Comparison of ENCODE assay signal across 8 cellular contexts in genomic region chr6:11275598-11275997, GRCh38. TPM values are rescaled to one million over a fixed set of nuclear protein-coding genes. Genes with fewer than 3 reads are reported as not detected.
DNase-seq lines count a peak whose midpoint lies in the region; ATAC-seq and TF ChIP-seq lines count a peak whose summit lies in the region.

No MANE protein-coding gene starts in this region.

- WGBS in spleen, 5 donors = 25 to 34% (median 29%) methylated on average over 4 of the region's 4 CpGs

- H3K4me3 ChIP-seq in BLaER1 treated with 17β-estradiol and CSF1 and Interleukin-3, amounts not matched to agents 10 nM and 100 nM = no peak overlapping the region
- no peak overlapping the region for H3K4me3 ChIP-seq in spleen
- no peak overlapping the region for H3K4me3 ChIP-seq in left ventricle myocardium inferior

- peaks cover 13% of the 10 kb centered on the region for H3K36me3 Mint-ChIP-seq in activated CD4-positive, alpha-beta memory T cell treated with anti-CD3 and anti-CD28 coated beads for 36 hours
- no peaks in the 10 kb centered on the region for H3K36me3 Mint-ChIP-seq in nephron progenitor cell (ENCODE audit: low read depth)

- intact Hi-C loops in activated CD4-positive, alpha-beta memory T cell treated with anti-CD3 and anti-CD28 coated beads for 36 hours (cut with micrococcal nuclease) = loop anchor here (5.0 kb wide), 3 partner anchors 103 to 438 kb away; partner anchors contain the start of genes MAK and SMIM13
- intact Hi-C loops in spleen (cut with DNase I; ENCODE audit: low total_unique reads) = no loop called here
- intact Hi-C loops in left ventricle myocardium inferior (cut with micrococcal nuclease) = no loop called here

- H3K27ac Mint-ChIP-seq in activated CD4-positive, alpha-beta memory T cell treated with anti-CD3 and anti-CD28 coated beads for 36 hours = peak overlapping the region; percentile 72
- H3K27ac Mint-ChIP-seq in nephron progenitor cell = no peak overlapping the region

- no peak for TF ChIP-seq POLR2A in spleen (IDR thresholded peaks at IDR 0.05)

- peak overlapping the region; percentile 6 for H3K4me3 Mint-ChIP-seq in activated CD4-positive, alpha-beta memory T cell treated with anti-CD3 and anti-CD28 coated beads for 36 hours
- no peak overlapping the region for H3K4me3 Mint-ChIP-seq in nephron progenitor cell

- DNase-seq in activated CD4-positive, alpha-beta memory T cell treated with anti-CD3 and anti-CD28 coated beads for 36 hours = peak; percentile 53
- DNase-seq in spleen (no peak), NCI-H82 treated with DMSO at 0.1 percent for 48 hours (lab: John Stamatoyannopoulos, UW; ENCODE audit: unreplicated experiment) (no peak), left ventricle myocardium inferior (no peak), nephron progenitor cell (no peak)

- no peaks in the 10 kb centered on the region for H3K27me3 ChIP-seq in BLaER1 treated with 17β-estradiol and CSF1 and Interleukin-3, amounts not matched to agents 10 nM and 100 nM
- H3K27me3 ChIP-seq in spleen (replicated peaks in 1 of 7) = no peaks in the 10 kb centered on the region
- H3K27me3 ChIP-seq in left ventricle myocardium inferior (ENCODE audit: low read depth) = peaks cover 10% of the 10 kb centered on the region

- H3K9me3 ChIP-seq in BLaER1 treated with 17β-estradiol and CSF1 and Interleukin-3, amounts not matched to agents 10 nM and 100 nM (replicated peaks in 1 of 11) = no peaks in the 10 kb centered on the region
- H3K9me3 ChIP-seq in spleen = no peaks in the 10 kb centered on the region
- H3K9me3 ChIP-seq in left ventricle myocardium inferior (replicated peaks) = no peaks in the 10 kb centered on the region

- peak; percentile 67 for ATAC-seq in GM19023 (IDR thresholded peaks at IDR 0.05; ENCODE audit: unreplicated experiment)
- peak; percentile 57 for ATAC-seq in HG03095 (IDR thresholded peaks at IDR 0.05; ENCODE audit: unreplicated experiment)

- peaks cover 5 to 62% (median 11%) of the 10 kb centered on the region in 10 experiments; a peak in 17 of 20 replicates for H3K4me1 ChIP-seq in BLaER1 treated with 17β-estradiol and CSF1 and Interleukin-3, amounts not matched to agents 10 nM and 100 nM
- H3K4me1 ChIP-seq in spleen (peaks cover 4 to 72% (median 39%) of the 10 kb centered on the region in 6 donors), left ventricle myocardium inferior (peaks cover 18% of the 10 kb centered on the region)

- POLR2A ChIA-PET in activated CD4-positive, alpha-beta memory T cell treated with anti-CD3 and anti-CD28 coated beads for 36 hours (lab: Charles Lee) = interaction anchor here (0.8 to 4.9 kb wide), 7 partner anchors 18 to 91 kb away, joined by 3 to 51 read pairs (median 5); partner anchors contain the start of gene NEDD9

- peaks cover 0 to 47% (median 0%) of the 10 kb centered on the region in 11 experiments; a peak in 5 of 22 replicates for H3K36me3 ChIP-seq in BLaER1 treated with 17β-estradiol and CSF1 and Interleukin-3, amounts not matched to agents 10 nM and 100 nM
- H3K36me3 ChIP-seq in spleen (peaks cover 0 to 56% (median 0%) of the 10 kb centered on the region in 6 donors), left ventricle myocardium inferior (no peaks in the 10 kb centered on the region)

- H3K27ac ChIP-seq in BLaER1 treated with 17β-estradiol and CSF1 and Interleukin-3, amounts not matched to agents 10 nM and 100 nM = no peak overlapping the region
- peak overlapping the region in 6 of 8 donors; percentile 9 to 78 (median 57) for H3K27ac ChIP-seq in spleen
- no peak overlapping the region for H3K27ac ChIP-seq in left ventricle myocardium inferior (replicated peaks)

- TF ChIP-seq CTCF in spleen (IDR thresholded peaks at IDR 0.05 in 8 of 11, conservative IDR thresholded peaks at IDR 0.05 in 3 of 11) (no peak), left ventricle myocardium inferior (IDR thresholded peaks at IDR 0.05; ENCODE audit: borderline replicate concordance) (no peak), nephron progenitor cell (IDR thresholded peaks at IDR 0.05) (no peak)

- H3K4me2 ChIP-seq in BLaER1 treated with 17β-estradiol and CSF1 and Interleukin-3, amounts not matched to agents 10 nM and 100 nM = peak overlapping the region in 10 of 11 experiments; percentile 5 to 76 (median 34); a peak in 15 of 22 replicates

- no peak overlapping the region for H3K9ac ChIP-seq in BLaER1 treated with 17β-estradiol and CSF1 and Interleukin-3, amounts not matched to agents 10 nM and 100 nM

- H4K20me1 ChIP-seq in BLaER1 treated with 17β-estradiol and CSF1 and Interleukin-3, amounts not matched to agents 10 nM and 100 nM = peaks cover 0 to 7% (median 0%) of the 10 kb centered on the region in 11 experiments; a peak in 2 of 22 replicates

- no peaks in the 10 kb centered on the region for H3K9me3 Mint-ChIP-seq in activated CD4-positive, alpha-beta memory T cell treated with anti-CD3 and anti-CD28 coated beads for 36 hours
- no peaks in the 10 kb centered on the region for H3K9me3 Mint-ChIP-seq in nephron progenitor cell

- CTCF ChIA-PET in activated CD4-positive, alpha-beta memory T cell treated with anti-CD3 and anti-CD28 coated beads for 36 hours (lab: Charles Lee) = interaction anchor here (0.8 to 1.2 kb wide), 5 partner anchors 14 to 221 kb away, joined by 3 read pairs; no protein-coding TSS in a partner anchor

- peaks cover 61% of the 10 kb centered on the region for H3K4me1 Mint-ChIP-seq in activated CD4-positive, alpha-beta memory T cell treated with anti-CD3 and anti-CD28 coated beads for 36 hours (ENCODE audit: low read depth)
- peaks cover 94% of the 10 kb centered on the region for H3K4me1 Mint-ChIP-seq in nephron progenitor cell

- H3K27me3 Mint-ChIP-seq in activated CD4-positive, alpha-beta memory T cell treated with anti-CD3 and anti-CD28 coated beads for 36 hours = no peaks in the 10 kb centered on the region
- peaks cover 10% of the 10 kb centered on the region for H3K27me3 Mint-ChIP-seq in nephron progenitor cell (ENCODE audit: low read depth, poor library complexity)

RNA-seq across cellular contexts. Expression of gene NEDD9, which starts 43.1 kb away (rescaled TPM):
- 10 to 100 TPM; 26.6 to 31.5 TPM for total RNA-seq in activated CD4-positive, alpha-beta memory T cell treated with anti-CD3 and anti-CD28 coated beads for 36 hours
- total RNA-seq in spleen = 100 to 1,000 TPM in 6 of 7 donors, 10 to 100 TPM in 1; 94.1 to 208 (median 124) TPM
- polyA plus RNA-seq in spleen = 10 to 100 TPM; 16.1 to 21.3 (median 18.2) TPM
- 28.1 TPM for total RNA-seq in left ventricle myocardium inferior

Comparison
In these comparisons a context has a peak if more than half of its experiments do, and no peak if none do; other contexts are left out.
1. H3K27ac ChIP-seq: peak in spleen (6 of 8); none in BLaER1 treated with 17β-estradiol and CSF1 and Interleukin-3, amounts not matched to agents 10 nM and 100 nM (0 of 11) and left ventricle myocardium inferior (single experiment).